ENCODE assay signal across 20 cellular contexts in genomic region chr17:76119409-76120371, GRCh38. TPM values are rescaled to one million over a fixed set of nuclear protein-coding genes. Genes with fewer than 3 reads are reported as not detected.
DNase-seq lines count a peak whose midpoint lies in the region; ATAC-seq, FAIRE-seq and TF ChIP-seq lines count a peak whose summit lies in the region.
"Had no signal": no experiment of that assay in that cellular context is flagged by ENCODE, and none has a peak within 500 bp of the region (broad histone marks: within the 10 kb centered on the region; RNA-seq: fewer than 3 reads in every experiment).

No MANE protein-coding gene starts in this region.

- CTCF ChIA-PET in HepG2 (lab: Yijun Ruan, JAX; ENCODE audit: low intra/inter-chr PET ratio, low total read pairs), result interaction anchor here (3.8 to 4.6 kb wide), 2 partner anchors 27 to 63 kb away, joined by 50 to 78 read pairs; no protein-coding TSS in a partner anchor
- CTCF ChIA-PET in WTC11 (lab: Charles Lee), result interaction anchor here (0.6 to 10.4 kb wide), 13 partner anchors 13 to 180 kb away, joined by 3 to 176 read pairs (median 13); partner anchors contain the start of gene FOXJ1
- CTCF ChIA-PET in naive thymus-derived CD4-positive, alpha-beta T cell (lab: Charles Lee), result interaction anchor here (0.5 to 13.6 kb wide), 13 partner anchors 10 to 184 kb away, joined by 3 to 191 read pairs (median 6); partner anchors contain the start of gene EXOC7

- peak overlapping the region; percentile 76 for H3K4me2 ChIP-seq in HepG2 (ENCODE audit: low read depth, low read length)
- H3K4me2 ChIP-seq in neuronal stem cell (ENCODE audit: insufficient read depth, low read length, poor library complexity, severe bottlenecking), result no peak overlapping the region

- no peak overlapping the region for H2BK120ac ChIP-seq in neuronal stem cell (ENCODE audit: low read depth, low read length)

- no peak overlapping the region for H4K8ac ChIP-seq in neuronal stem cell (ENCODE audit: low read depth, low read length)

- TF ChIP-seq POLR2A in HepG2 (IDR thresholded peaks at IDR 0.05; ENCODE audit: insufficient read depth in 1 of 2, low read depth in 2 of 2, low read length in 2 of 2), result no peak
- TF ChIP-seq POLR2A in right lobe of liver (IDR thresholded peaks at IDR 0.05), result no peak

- no peaks in the 10 kb centered on the region for H3K36me3 Mint-ChIP-seq in WTC11
- no peaks in the 10 kb centered on the region for H3K36me3 Mint-ChIP-seq in naive thymus-derived CD4-positive, alpha-beta T cell

- H3K4me1 ChIP-seq in HepG2 (ENCODE audit: insufficient read depth, low read length) (peaks cover 28% of the 10 kb centered on the region), right lobe of liver (peaks cover 0 to 3% (median 0%) of the 10 kb centered on the region in 4 donors), neuronal stem cell (ENCODE audit: control insufficient read depth in 2 of 2, insufficient read depth in 1 of 2, low read depth in 1 of 2, low read length in 2 of 2) (peaks cover 5 to 13% of the 10 kb centered on the region in 2 donors)
- H3K4me1 ChIP-seq in naive thymus-derived CD4-positive, alpha-beta T cell (ENCODE audit: control insufficient read depth in 2 of 2, insufficient read depth in 2 of 2, low read length in 2 of 2), result peaks cover 0 to 19% of the 10 kb centered on the region in 2 donors

- no TSS peak for BruUV-seq in HepG2 (replicated peaks; lab: Mats Ljungman, UMichigan)

- no peak overlapping the region for H3K23ac ChIP-seq in neuronal stem cell (ENCODE audit: low read depth, low read length, poor library complexity)

- H3K27me3 ChIP-seq in HepG2 (ENCODE audit: control insufficient read depth in 1 of 2, insufficient read depth in 2 of 2, low read length in 2 of 2) (peaks cover 0 to 13% of the 10 kb centered on the region in 2 experiments; a peak in 3 of 5 replicates), right lobe of liver (no peaks in the 10 kb centered on the region), neuronal stem cell (ENCODE audit: control insufficient read depth in 3 of 3, insufficient read depth in 3 of 3, low read depth in 1 of 3, low read length in 3 of 3) (no peaks in the 10 kb centered on the region)
- H3K27me3 ChIP-seq in naive thymus-derived CD4-positive, alpha-beta T cell (ENCODE audit: control insufficient read depth in 2 of 2, insufficient read depth in 2 of 2, low read length in 2 of 2), result no peaks in the 10 kb centered on the region

- H3K4me3 Mint-ChIP-seq in WTC11, result no peak overlapping the region
- no peak overlapping the region for H3K4me3 Mint-ChIP-seq in naive thymus-derived CD4-positive, alpha-beta T cell

- peak in 1 of 2 experiments; percentile 75; a peak in 2 of 4 replicates for TF ChIP-seq EP300 in HepG2 (IDR thresholded peaks at IDR 0.05; ENCODE audit: low read depth in 2 of 2, low read length in 2 of 2)
- TF ChIP-seq EP300 in HepG2 (CRISPR knock-in tag; IDR thresholded peaks at IDR 0.05; ENCODE audit: borderline replicate concordance), result 0 out of 2 replicates have a peak, but pooled peaks have one; percentile 66

- in situ Hi-C loops in HepG2 (cut with HindIII; ENCODE audit: extremely low pct_ligation_motif_present, low pct_unique_long_range_greater_than_20kb), result loop anchor here (5.0 kb wide), 2 partner anchors 38 to 158 kb away; no protein-coding TSS in a partner anchor

- no peak overlapping the region for H3K27ac Mint-ChIP-seq in WTC11
- H3K27ac Mint-ChIP-seq in naive thymus-derived CD4-positive, alpha-beta T cell, result peak overlapping the region in 4 of 9 donors; percentile 7 to 72 (median 34)
- H3K27ac Mint-ChIP-seq: H9 had no signal

- H3K9me3 ChIP-seq in HepG2 (ENCODE audit: low read length) (no peaks in the 10 kb centered on the region), right lobe of liver (no peaks in the 10 kb centered on the region), neuronal stem cell (replicated peaks in 1 of 2; ENCODE audit: control insufficient read depth in 2 of 2, insufficient read depth in 1 of 2, low read depth in 1 of 2, low read length in 2 of 2) (no peaks in the 10 kb centered on the region)
- no peaks in the 10 kb centered on the region for H3K9me3 ChIP-seq in naive thymus-derived CD4-positive, alpha-beta T cell (ENCODE audit: control insufficient read depth in 2 of 3, low read length in 3 of 3)

- FAIRE-seq in HepG2 (lab: Jason Lieb, UNC), result peak; percentile 67
- FAIRE-seq: A204.1, GM12892 had no signal

- H2AFZ ChIP-seq in HepG2 (ENCODE audit: low read length) (no peak overlapping the region), neuronal stem cell (ENCODE audit: low read length) (peak overlapping the region; percentile 20)

- no peak overlapping the region for H3K14ac ChIP-seq in neuronal stem cell (ENCODE audit: low read length)

- H2AK5ac ChIP-seq in neuronal stem cell (ENCODE audit: low read depth, low read length), result no peak overlapping the region

- no peak overlapping the region for H4K91ac ChIP-seq in neuronal stem cell (ENCODE audit: low read depth, low read length, poor library complexity)

- no peak overlapping the region for H2BK15ac ChIP-seq in neuronal stem cell (ENCODE audit: low read length)

- intact Hi-C loops in HepG2 (cut with micrococcal nuclease; ENCODE audit: unreplicated experiment) (no loop called here), right lobe of liver (cut with DNase I) (loop anchor here (5.0 to 10.0 kb wide), 2 partner anchors 55 to 163 kb away; no protein-coding TSS in a partner anchor)
- intact Hi-C loops in naive thymus-derived CD4-positive, alpha-beta T cell (cut with micrococcal nuclease), result loop anchor here in 1 of 2 donors (5.0 kb wide), 1 partner anchor 178 kb away; no protein-coding TSS in a partner anchor

- no peak for TF ChIP-seq RAD21 in HepG2 (CRISPR knock-in tag; IDR thresholded peaks at IDR 0.05)

- H3K27me3 Mint-ChIP-seq in WTC11 (ENCODE audit: low read depth), result no peaks in the 10 kb centered on the region; the same call in 1 of the 2 replicates
- H3K27me3 Mint-ChIP-seq in naive thymus-derived CD4-positive, alpha-beta T cell, result no peaks in the 10 kb centered on the region

- ATAC-seq in HepG2, result peak; percentile 55
- no peak for ATAC-seq in right lobe of liver
- no peak for ATAC-seq in WTC11
- no peak for ATAC-seq in naive thymus-derived CD4-positive, alpha-beta T cell
- ATAC-seq: PC-3 had no signal

- DNase-seq in HepG2 (ENCODE audit: low spot score) (peak; percentile 70), right lobe of liver (no peak), WTC11 (ENCODE audit: low spot score) (no peak), neuronal stem cell (ENCODE audit: low spot score) (no peak), NCI-H526 (lab: John Stamatoyannopoulos, UW) (no peak), putamen (ENCODE audit: low spot score) (no peak)
- DNase-seq in naive thymus-derived CD4-positive, alpha-beta T cell, result no peak
- DNase-seq: C1 segment of cervical spinal cord, NCI-H187 treated with DMSO at 0.1 percent for 48 hours, NCI-H2171, NCI-H446, NCI-H774, PC-3 had no signal

- TF ChIP-seq CTCF in HepG2 (CRISPR knock-in tag; IDR thresholded peaks at IDR 0.05), result peak; percentile 7; the same call in 1 of the 2 replicates
- no peak for TF ChIP-seq CTCF in right lobe of liver (IDR thresholded peaks at IDR 0.05)
- no peak for TF ChIP-seq CTCF in WTC11 (IDR thresholded peaks at IDR 0.05)

- H3K18ac ChIP-seq in neuronal stem cell (ENCODE audit: low read length), result no peak overlapping the region

- H3K4me1 Mint-ChIP-seq in WTC11, result peaks cover 27% of the 10 kb centered on the region
- H3K4me1 Mint-ChIP-seq in naive thymus-derived CD4-positive, alpha-beta T cell, result peaks cover 4 to 26% (median 13%) of the 10 kb centered on the region in 7 donors

- no peaks in the 10 kb centered on the region for H3K9me3 Mint-ChIP-seq in WTC11
- peaks cover 0 to 2% (median 0%) of the 10 kb centered on the region in 11 donors for H3K9me3 Mint-ChIP-seq in naive thymus-derived CD4-positive, alpha-beta T cell

- H2BK5ac ChIP-seq in neuronal stem cell (ENCODE audit: low read length), result no peak overlapping the region

- H3K4me3 ChIP-seq in HepG2 (replicated peaks in 1 of 3; ENCODE audit: insufficient read depth in 1 of 3, low read depth in 2 of 3, low read length in 3 of 3) (peak overlapping the region in 1 of 3 experiments; percentile 57; a peak in 2 of 6 replicates), right lobe of liver (no peak overlapping the region), neuronal stem cell (ENCODE audit: low read length in 2 of 2) (no peak overlapping the region)
- no peak overlapping the region for H3K4me3 ChIP-seq in naive thymus-derived CD4-positive, alpha-beta T cell (ENCODE audit: low read length)

- H4K20me1 ChIP-seq in HepG2 (ENCODE audit: insufficient read depth, low read length), result no peaks in the 10 kb centered on the region

- POLR2A ChIA-PET in HepG2 (lab: Yijun Ruan, JAX) (interaction anchor here (0.9 to 3.1 kb wide), 10 partner anchors 13 to 147 kb away, joined by 3 to 14 read pairs (median 4); partner anchors contain the start of gene UBALD2), WTC11 (lab: Charles Lee) (interaction anchor here (1.2 to 1.8 kb wide), 2 partner anchors 13 kb away, joined by 3 to 5 read pairs; no protein-coding TSS in a partner anchor)
- POLR2A ChIA-PET in naive thymus-derived CD4-positive, alpha-beta T cell (lab: Charles Lee), result interaction anchor here (0.6 to 1.9 kb wide), 5 partner anchors 15 to 165 kb away, joined by 3 to 5 read pairs (median 4); partner anchors contain the start of gene EXOC7

- H3K79me2 ChIP-seq in HepG2 (ENCODE audit: insufficient read depth, low read length), result no peaks in the 10 kb centered on the region

- no peak overlapping the region for H3K9ac ChIP-seq in HepG2 (ENCODE audit: insufficient read depth, low read depth, low read length)
- H3K9ac ChIP-seq in neuronal stem cell (ENCODE audit: low read depth, low read length, poor library complexity), result no peak overlapping the region

- H3K36me3 ChIP-seq in HepG2 (replicated peaks in 1 of 2; ENCODE audit: control insufficient read depth in 1 of 2, insufficient read depth in 2 of 2, low read length in 2 of 2) (no peaks in the 10 kb centered on the region; a peak in 1 of 5 replicates), right lobe of liver (no peaks in the 10 kb centered on the region), neuronal stem cell (replicated peaks in 1 of 2; ENCODE audit: control insufficient read depth in 2 of 2, insufficient read depth in 2 of 2, low read length in 2 of 2) (no peaks in the 10 kb centered on the region)
- no peaks in the 10 kb centered on the region for H3K36me3 ChIP-seq in naive thymus-derived CD4-positive, alpha-beta T cell (ENCODE audit: control insufficient read depth in 2 of 3, insufficient read depth in 3 of 3, low read length in 3 of 3)

- H3K27ac ChIP-seq in HepG2 (ENCODE audit: extremely low read length, insufficient read depth, low read length) (peak overlapping the region; percentile 37), right lobe of liver (no peak overlapping the region), neuronal stem cell (replicated peaks; ENCODE audit: low read length) (no peak overlapping the region)
- no peak overlapping the region for H3K27ac ChIP-seq in naive thymus-derived CD4-positive, alpha-beta T cell (ENCODE audit: low read depth, low read length)
- H3K27ac ChIP-seq: RWPE1 had no signal

- H2BK12ac ChIP-seq in neuronal stem cell (ENCODE audit: low read length), result no peak overlapping the region

- peaks cover 3% of the 10 kb centered on the region for H3K79me1 ChIP-seq in neuronal stem cell (ENCODE audit: low read depth, low read length)

- no peak overlapping the region for H3K4ac ChIP-seq in neuronal stem cell (ENCODE audit: low read length)

- 6% methylated on average over 19 of the region's 19 CpGs for WGBS in HepG2 (ENCODE audit: low lambda C conversion rate)
- 76% methylated on average over 10 of the region's 19 CpGs for WGBS in right lobe of liver (ENCODE audit: insufficient coverage, low coverage, low lambda C conversion rate, missing lambda C conversion rate)
- no CpG with 5 or more reads among the region's 19 CpGs for WGBS in neuronal stem cell (ENCODE audit: extremely low coverage in 2 of 2, insufficient read length in 2 of 2, insufficient replicate concordance in 1 of 2), 2 donors

RNA-seq across cellular contexts. Expression of gene EXOC7, which starts 16.1 kb away (rescaled TPM):
- total RNA-seq in HepG2 (2016; rRNA removed; fragmentation: Illumina TruSeq; extraction: Trizol) (116 and 118 TPM in 2 replicates), right lobe of liver (10 to 100 TPM; 38.5 to 57.9 (median 50.6) TPM), WTC11 (2021) (90.0 to 126 TPM (median 96.2 TPM) in 3 replicates)
- 32.5 and 33.1 TPM in 2 replicates for total RNA-seq in HepG2 (2016; cell fraction: cytosol; rRNA removed; fragmentation: Illumina TruSeq; extraction: Trizol; ENCODE audit: low read depth)
- 112 and 113 TPM in 2 replicates for total RNA-seq in HepG2 (2016; cell fraction: insoluble cytoplasmic fraction; rRNA removed; fragmentation: Illumina TruSeq; extraction: Trizol)
- total RNA-seq in HepG2 (2016; cell fraction: membrane; rRNA removed; fragmentation: Illumina TruSeq; extraction: Trizol), result 41.7 and 48.8 TPM in 2 replicates
- total RNA-seq in HepG2 (2016; cell fraction: nucleus; rRNA removed; fragmentation: Illumina TruSeq; extraction: Trizol), result 80.6 and 103 TPM in 2 replicates
- 86.9 and 118 TPM in 2 replicates for polyA plus RNA-seq in HepG2 (2011; rRNA removed)
- polyA plus RNA-seq in HepG2 (2011; cell fraction: cytosol; rRNA removed), result 65.5 and 68.0 TPM in 2 replicates
- 259 and 277 TPM in 2 replicates for polyA plus RNA-seq in HepG2 (2011; cell fraction: nucleus; rRNA removed)
- polyA plus RNA-seq in HepG2 (2012), result 100 and 124 TPM in 2 replicates
- 7.1 and 8.4 TPM in 2 replicates for polyA plus RNA-seq in HepG2 (2016; cell fraction: cytosol; fragmentation: Illumina TruSeq; extraction: Trizol; ENCODE audit: low read depth)
- polyA plus RNA-seq in HepG2 (2016; cell fraction: insoluble cytoplasmic fraction; fragmentation: Illumina TruSeq; extraction: Trizol; ENCODE audit: low read depth), result 78.0 and 79.6 TPM in 2 replicates
- polyA plus RNA-seq in HepG2 (2016; cell fraction: membrane; fragmentation: Illumina TruSeq; extraction: Trizol; ENCODE audit: low read depth), result 18.4 and 21.9 TPM in 2 replicates
- polyA plus RNA-seq in HepG2 (2016; cell fraction: nucleus; fragmentation: Illumina TruSeq; extraction: Trizol; ENCODE audit: insufficient read depth, low read depth), result 147 and 170 TPM in 2 replicates
- 144 and 202 TPM in 2 replicates for polyA minus RNA-seq in HepG2 (2011; rRNA and poly(A)+ RNA removed; ENCODE audit: low replicate concordance)
- 69.7 and 91.8 TPM in 2 replicates for polyA minus RNA-seq in HepG2 (2011; cell fraction: cytosol; rRNA and poly(A)+ RNA removed)
- polyA minus RNA-seq in HepG2 (2011; cell fraction: nucleus; rRNA and poly(A)+ RNA removed), result 113 and 132 TPM in 2 replicates
- 50.4 TPM for polyA plus RNA-seq in neuronal stem cell (2013, experiment 1 of 2)
- 47.0 TPM for polyA plus RNA-seq in neuronal stem cell (2013, experiment 2 of 2)
- total RNA-seq in naive thymus-derived CD4-positive, alpha-beta T cell, result 100 to 1,000 TPM; 112 to 204 (median 160) TPM
- 10 to 100 TPM; 46.6 to 73.3 TPM for polyA plus RNA-seq in naive thymus-derived CD4-positive, alpha-beta T cell

RNA-seq across cellular contexts. Expression of gene FOXJ1, which starts 21.4 kb away (rescaled TPM):
- 1.4 and 1.6 TPM in 2 replicates for total RNA-seq in HepG2 (2016; rRNA removed; fragmentation: Illumina TruSeq; extraction: Trizol)
- 0.09 and 0.30 TPM in 2 replicates for total RNA-seq in HepG2 (2016; cell fraction: cytosol; rRNA removed; fragmentation: Illumina TruSeq; extraction: Trizol; ENCODE audit: low read depth)
- total RNA-seq in HepG2 (2016; cell fraction: insoluble cytoplasmic fraction; rRNA removed; fragmentation: Illumina TruSeq; extraction: Trizol), result 1.4 and 1.9 TPM in 2 replicates
- 0.77 and 0.93 TPM in 2 replicates for total RNA-seq in HepG2 (2016; cell fraction: membrane; rRNA removed; fragmentation: Illumina TruSeq; extraction: Trizol)
- total RNA-seq in HepG2 (2016; cell fraction: nucleus; rRNA removed; fragmentation: Illumina TruSeq; extraction: Trizol), result 0.94 and 1.3 TPM in 2 replicates
- polyA plus RNA-seq in HepG2 (2011; rRNA removed), result 0.98 and 1.2 TPM in 2 replicates
- 0.82 and 1.5 TPM in 2 replicates for polyA plus RNA-seq in HepG2 (2011; cell fraction: cytosol; rRNA removed)
- 2.8 and 3.7 TPM in 2 replicates for polyA plus RNA-seq in HepG2 (2011; cell fraction: nucleus; rRNA removed)
- polyA plus RNA-seq in HepG2 (2012), result 0.66 and 0.96 TPM in 2 replicates
- polyA plus RNA-seq in HepG2 (2016; cell fraction: cytosol; fragmentation: Illumina TruSeq; extraction: Trizol; ENCODE audit: low read depth), result 0.31 and 0.45 TPM in 2 replicates
- polyA plus RNA-seq in HepG2 (2016; cell fraction: insoluble cytoplasmic fraction; fragmentation: Illumina TruSeq; extraction: Trizol; ENCODE audit: low read depth), result 1.3 and 1.4 TPM in 2 replicates
- 0.61 and 0.62 TPM in 2 replicates for polyA plus RNA-seq in HepG2 (2016; cell fraction: membrane; fragmentation: Illumina TruSeq; extraction: Trizol; ENCODE audit: low read depth)
- polyA plus RNA-seq in HepG2 (2016; cell fraction: nucleus; fragmentation: Illumina TruSeq; extraction: Trizol; ENCODE audit: insufficient read depth, low read depth), result 2.0 and 2.1 TPM in 2 replicates
- polyA minus RNA-seq in HepG2 (2011; rRNA and poly(A)+ RNA removed; ENCODE audit: low replicate concordance), result 0.05 and 1.5 TPM in 2 replicates
- 0.35 and 0.40 TPM in 2 replicates for polyA minus RNA-seq in HepG2 (2011; cell fraction: cytosol; rRNA and poly(A)+ RNA removed)
- polyA minus RNA-seq in HepG2 (2011; cell fraction: nucleus; rRNA and poly(A)+ RNA removed), result 0.37 and 0.52 TPM in 2 replicates
- under 1 TPM in 3 of 6 experiments, not detected in 3; 0.06 to 0.12 (median 0.11) TPM for total RNA-seq in right lobe of liver
- total RNA-seq in WTC11 (2021), result 6.2 to 11.8 TPM (median 6.8 TPM) in 3 replicates
- 1.5 TPM for polyA plus RNA-seq in neuronal stem cell (2013, experiment 1 of 2)
- polyA plus RNA-seq in neuronal stem cell (2013, experiment 2 of 2), result 1.5 TPM
- 1 to 10 TPM in 4 of 5 experiments, under 1 TPM in 1; 0.29 to 2.2 (median 1.4) TPM for total RNA-seq in naive thymus-derived CD4-positive, alpha-beta T cell
- polyA plus RNA-seq in naive thymus-derived CD4-positive, alpha-beta T cell, result 1 to 10 TPM in 1 of 2 donors, under 1 TPM in 1; 0.27 to 1.0 TPM
- total RNA-seq: Daoy, LHCN-M2 had no signal

RNA-seq across cellular contexts. Expression of gene ZACN, which starts 40.7 kb away (rescaled TPM):
- total RNA-seq in HepG2 (2016; rRNA removed; fragmentation: Illumina TruSeq; extraction: Trizol) (0.15 TPM in 1 of 2 replicates, not detected in the other), right lobe of liver (not detected), WTC11 (2021) (0.07 to 0.28 TPM (median 0.11 TPM) in 3 replicates)
- total RNA-seq in HepG2 (2016; cell fraction: cytosol; rRNA removed; fragmentation: Illumina TruSeq; extraction: Trizol; ENCODE audit: low read depth), result not detected in 2 replicates
- not detected in 2 replicates for total RNA-seq in HepG2 (2016; cell fraction: insoluble cytoplasmic fraction; rRNA removed; fragmentation: Illumina TruSeq; extraction: Trizol)
- not detected in 2 replicates for total RNA-seq in HepG2 (2016; cell fraction: membrane; rRNA removed; fragmentation: Illumina TruSeq; extraction: Trizol)
- total RNA-seq in HepG2 (2016; cell fraction: nucleus; rRNA removed; fragmentation: Illumina TruSeq; extraction: Trizol), result not detected in 2 replicates
- 0.04 and 0.11 TPM in 2 replicates for polyA plus RNA-seq in HepG2 (2011; rRNA removed)
- polyA plus RNA-seq in HepG2 (2011; cell fraction: cytosol; rRNA removed), result not detected in 2 replicates
- polyA plus RNA-seq in HepG2 (2011; cell fraction: nucleus; rRNA removed), result 0.06 and 0.07 TPM in 2 replicates
- polyA plus RNA-seq in HepG2 (2012), result 0.17 and 1.1 TPM in 2 replicates
- not detected in 2 replicates for polyA plus RNA-seq in HepG2 (2016; cell fraction: cytosol; fragmentation: Illumina TruSeq; extraction: Trizol; ENCODE audit: low read depth)
- 0.08 TPM in 1 of 2 replicates, not detected in the other for polyA plus RNA-seq in HepG2 (2016; cell fraction: insoluble cytoplasmic fraction; fragmentation: Illumina TruSeq; extraction: Trizol; ENCODE audit: low read depth)
- not detected in 2 replicates for polyA plus RNA-seq in HepG2 (2016; cell fraction: membrane; fragmentation: Illumina TruSeq; extraction: Trizol; ENCODE audit: low read depth)
- polyA plus RNA-seq in HepG2 (2016; cell fraction: nucleus; fragmentation: Illumina TruSeq; extraction: Trizol; ENCODE audit: insufficient read depth, low read depth), result not detected in 2 replicates
- polyA minus RNA-seq in HepG2 (2011; rRNA and poly(A)+ RNA removed; ENCODE audit: low replicate concordance), result not detected in 2 replicates
- 0.35 TPM in 1 of 2 replicates, not detected in the other for polyA minus RNA-seq in HepG2 (2011; cell fraction: cytosol; rRNA and poly(A)+ RNA removed)
- polyA minus RNA-seq in HepG2 (2011; cell fraction: nucleus; rRNA and poly(A)+ RNA removed), result not detected in 2 replicates
- polyA plus RNA-seq in neuronal stem cell (2013, experiment 1 of 2), result not detected
- not detected for polyA plus RNA-seq in neuronal stem cell (2013, experiment 2 of 2)
- total RNA-seq in naive thymus-derived CD4-positive, alpha-beta T cell, result 1 to 10 TPM in 1 of 5 experiments, under 1 TPM in 3, not detected in 1; 0.24 to 1.1 (median 0.28) TPM
- 1 to 10 TPM; 2.3 to 4.6 TPM for polyA plus RNA-seq in naive thymus-derived CD4-positive, alpha-beta T cell
- total RNA-seq: Daoy, HT-29, LHCN-M2 had no signal

RNA-seq across cellular contexts. Expression of gene GALR2, which starts 45.1 kb away (rescaled TPM):
- total RNA-seq in HepG2 (2016; rRNA removed; fragmentation: Illumina TruSeq; extraction: Trizol), result 0.20 and 0.58 TPM in 2 replicates
- total RNA-seq in HepG2 (2016; cell fraction: cytosol; rRNA removed; fragmentation: Illumina TruSeq; extraction: Trizol; ENCODE audit: low read depth), result 0.30 and 0.35 TPM in 2 replicates
- total RNA-seq in HepG2 (2016; cell fraction: insoluble cytoplasmic fraction; rRNA removed; fragmentation: Illumina TruSeq; extraction: Trizol), result 0.22 and 0.58 TPM in 2 replicates
- total RNA-seq in HepG2 (2016; cell fraction: membrane; rRNA removed; fragmentation: Illumina TruSeq; extraction: Trizol), result 0.46 and 0.65 TPM in 2 replicates
- 0.28 and 0.34 TPM in 2 replicates for total RNA-seq in HepG2 (2016; cell fraction: nucleus; rRNA removed; fragmentation: Illumina TruSeq; extraction: Trizol)
- polyA plus RNA-seq in HepG2 (2011; rRNA removed), result 0.48 and 0.84 TPM in 2 replicates
- polyA plus RNA-seq in HepG2 (2011; cell fraction: cytosol; rRNA removed), result 0.56 and 0.97 TPM in 2 replicates
- polyA plus RNA-seq in HepG2 (2011; cell fraction: nucleus; rRNA removed), result 0.35 and 0.62 TPM in 2 replicates
- 0.33 TPM in 1 of 2 replicates, not detected in the other for polyA plus RNA-seq in HepG2 (2012)
- 0.50 and 0.53 TPM in 2 replicates for polyA plus RNA-seq in HepG2 (2016; cell fraction: cytosol; fragmentation: Illumina TruSeq; extraction: Trizol; ENCODE audit: low read depth)
- polyA plus RNA-seq in HepG2 (2016; cell fraction: insoluble cytoplasmic fraction; fragmentation: Illumina TruSeq; extraction: Trizol; ENCODE audit: low read depth), result 0.17 and 0.28 TPM in 2 replicates
- polyA plus RNA-seq in HepG2 (2016; cell fraction: membrane; fragmentation: Illumina TruSeq; extraction: Trizol; ENCODE audit: low read depth), result 0.20 and 0.35 TPM in 2 replicates
- polyA plus RNA-seq in HepG2 (2016; cell fraction: nucleus; fragmentation: Illumina TruSeq; extraction: Trizol; ENCODE audit: insufficient read depth, low read depth), result 0.46 and 0.81 TPM in 2 replicates
- 0.54 and 2.1 TPM in 2 replicates for polyA minus RNA-seq in HepG2 (2011; rRNA and poly(A)+ RNA removed; ENCODE audit: low replicate concordance)
- polyA minus RNA-seq in HepG2 (2011; cell fraction: cytosol; rRNA and poly(A)+ RNA removed), result 0.49 TPM in 1 of 2 replicates, not detected in the other
- polyA minus RNA-seq in HepG2 (2011; cell fraction: nucleus; rRNA and poly(A)+ RNA removed), result not detected in 2 replicates
- under 1 TPM in 1 of 6 experiments, not detected in 5; 0.18 TPM for total RNA-seq in right lobe of liver
- 1.7 to 2.9 TPM (median 2.0 TPM) in 3 replicates for total RNA-seq in WTC11 (2021)
- not detected for polyA plus RNA-seq in neuronal stem cell (2013, experiment 1 of 2)
- polyA plus RNA-seq in neuronal stem cell (2013, experiment 2 of 2), result 0.03 TPM
- 1 to 10 TPM in 2 of 5 experiments, not detected in 3; 1.0 to 1.2 TPM for total RNA-seq in naive thymus-derived CD4-positive, alpha-beta T cell
- under 1 TPM in 1 of 2 donors, not detected in 1; 0.13 TPM for polyA plus RNA-seq in naive thymus-derived CD4-positive, alpha-beta T cell
- total RNA-seq: Daoy, LHCN-M2 had no signal

RNA-seq across cellular contexts. Expression of gene SRP68, which starts 47.4 kb away (rescaled TPM):
- total RNA-seq in HepG2 (2016; rRNA removed; fragmentation: Illumina TruSeq; extraction: Trizol) (39.8 and 89.7 TPM in 2 replicates), right lobe of liver (10 to 100 TPM; 31.0 to 37.0 (median 35.1) TPM), WTC11 (2021) (80.5 to 90.7 TPM (median 82.0 TPM) in 3 replicates)
- total RNA-seq in HepG2 (2016; cell fraction: cytosol; rRNA removed; fragmentation: Illumina TruSeq; extraction: Trizol; ENCODE audit: low read depth), result 19.0 and 21.2 TPM in 2 replicates
- total RNA-seq in HepG2 (2016; cell fraction: insoluble cytoplasmic fraction; rRNA removed; fragmentation: Illumina TruSeq; extraction: Trizol), result 34.8 and 87.8 TPM in 2 replicates
- 36.4 and 39.1 TPM in 2 replicates for total RNA-seq in HepG2 (2016; cell fraction: membrane; rRNA removed; fragmentation: Illumina TruSeq; extraction: Trizol)
- total RNA-seq in HepG2 (2016; cell fraction: nucleus; rRNA removed; fragmentation: Illumina TruSeq; extraction: Trizol), result 55.4 and 62.2 TPM in 2 replicates
- 74.3 and 79.0 TPM in 2 replicates for polyA plus RNA-seq in HepG2 (2011; rRNA removed)
- polyA plus RNA-seq in HepG2 (2011; cell fraction: cytosol; rRNA removed), result 56.3 and 67.1 TPM in 2 replicates
- polyA plus RNA-seq in HepG2 (2011; cell fraction: nucleus; rRNA removed), result 42.7 and 43.4 TPM in 2 replicates
- 84.3 and 86.0 TPM in 2 replicates for polyA plus RNA-seq in HepG2 (2012)
- polyA plus RNA-seq in HepG2 (2016; cell fraction: cytosol; fragmentation: Illumina TruSeq; extraction: Trizol; ENCODE audit: low read depth), result 12.5 and 13.5 TPM in 2 replicates
- 124 and 144 TPM in 2 replicates for polyA plus RNA-seq in HepG2 (2016; cell fraction: insoluble cytoplasmic fraction; fragmentation: Illumina TruSeq; extraction: Trizol; ENCODE audit: low read depth)
- 26.1 and 30.0 TPM in 2 replicates for polyA plus RNA-seq in HepG2 (2016; cell fraction: membrane; fragmentation: Illumina TruSeq; extraction: Trizol; ENCODE audit: low read depth)
- polyA plus RNA-seq in HepG2 (2016; cell fraction: nucleus; fragmentation: Illumina TruSeq; extraction: Trizol; ENCODE audit: insufficient read depth, low read depth), result 107 and 120 TPM in 2 replicates
- 72.1 and 78.5 TPM in 2 replicates for polyA minus RNA-seq in HepG2 (2011; rRNA and poly(A)+ RNA removed; ENCODE audit: low replicate concordance)
- polyA minus RNA-seq in HepG2 (2011; cell fraction: cytosol; rRNA and poly(A)+ RNA removed), result 44.7 and 45.6 TPM in 2 replicates
- 55.0 and 55.2 TPM in 2 replicates for polyA minus RNA-seq in HepG2 (2011; cell fraction: nucleus; rRNA and poly(A)+ RNA removed)
- polyA plus RNA-seq in neuronal stem cell (2013, experiment 1 of 2), result 51.0 TPM
- 51.5 TPM for polyA plus RNA-seq in neuronal stem cell (2013, experiment 2 of 2)
- 100 to 1,000 TPM in 1 of 5 experiments, 10 to 100 TPM in 4; 70.8 to 105 (median 91.9) TPM for total RNA-seq in naive thymus-derived CD4-positive, alpha-beta T cell
- polyA plus RNA-seq in naive thymus-derived CD4-positive, alpha-beta T cell, result 10 to 100 TPM; 69.6 to 94.0 TPM

Comparison
In these comparisons a context has a peak if more than half of its experiments do, and no peak if none do; other contexts are left out.
1. Of the 50 proteins assayed by ChIP-seq in both HepG2 and WTC11: peak only in HepG2: ATF2, CTCF, FOXK1, FOXP4, HMGXB4, IRF2 and 9 more; only in WTC11: none; in both: GABPB1; in neither: 32; mixed calls (peak in some experiments, not most) for 2.